Comparison of ENCODE assay signal across 13 cellular contexts in genomic region chr6:158781692-158782373, GRCh38. TPM values are rescaled to one million over a fixed set of nuclear protein-coding genes. Genes with fewer than 3 reads are reported as not detected.
DNase-seq lines count a peak whose midpoint lies in the region; ATAC-seq, FAIRE-seq and TF ChIP-seq lines count a peak whose summit lies in the region.
"Had no signal": no experiment of that assay in that cellular context is flagged by ENCODE, and none has a peak within 500 bp of the region (broad histone marks: within the 10 kb centered on the region; RNA-seq: fewer than 3 reads in every experiment).

No MANE protein-coding gene starts in this region.

- no peak overlapping the region for H3K4me2 ChIP-seq in HepG2 (ENCODE audit: low read depth, low read length)
- no peak overlapping the region for H3K4me2 ChIP-seq in mammary epithelial cell (ENCODE audit: insufficient read depth, low read depth, low read length)
- H3K4me2 ChIP-seq: BLaER1 treated with 17β-estradiol and CSF1 and Interleukin-3, amounts not matched to agents 10 nM and 100 nM had no signal

- H3K9ac ChIP-seq in HepG2 (ENCODE audit: insufficient read depth, low read depth, low read length) (no peak overlapping the region), mammary epithelial cell (ENCODE audit: insufficient read depth, low read length) (no peak overlapping the region), mucosa of rectum (ENCODE audit: low read depth in 1 of 2, low read length in 2 of 2) (no peak overlapping the region)

- H2AFZ ChIP-seq in HepG2 (ENCODE audit: low read length) (no peak overlapping the region), mammary epithelial cell (ENCODE audit: low read depth, low read length) (no peak overlapping the region)

- H3K9me3 Mint-ChIP-seq in glutamatergic neuron (ENCODE audit: unreplicated experiment) = peaks cover 15% of the 10 kb centered on the region
- H3K9me3 Mint-ChIP-seq: stimulated activated memory B cell treated with anti-CD40 and anti-IgM and Interleukin-4, amounts not matched to agents 10 μg/mL and 1 μg/mL and 100 μg/mL, for 72 hours had no signal

- in situ Hi-C loops in HepG2 (cut with HindIII; ENCODE audit: extremely low pct_ligation_motif_present, low pct_unique_long_range_greater_than_20kb) (no loop called here), mammary epithelial cell (cut with MboI; ENCODE audit: low sequenced_read_pairs in 2 of 2) (loop anchor here (10.0 to 25.0 kb wide), 2 partner anchors 193 to 330 kb away; no protein-coding TSS in a partner anchor)

- H3K27ac Mint-ChIP-seq in glutamatergic neuron (ENCODE audit: unreplicated experiment) = no peak overlapping the region
- H3K27ac Mint-ChIP-seq: stimulated activated memory B cell treated with anti-CD40 and anti-IgM and Interleukin-4, amounts not matched to agents 10 μg/mL and 1 μg/mL and 100 μg/mL, for 72 hours had no signal

- no TSS peak for BruUV-seq in HepG2 (replicated peaks; lab: Mats Ljungman, UMichigan)
- BruUV-seq in mammary epithelial cell (replicated peaks; lab: Mats Ljungman, UMichigan) = no TSS peak

- TF ChIP-seq RAD21 in HepG2 (CRISPR knock-in tag; IDR thresholded peaks at IDR 0.05) = no peak

- TF ChIP-seq CTCF in right lobe of liver (IDR thresholded peaks at IDR 0.05) (no peak), HepG2 (CRISPR knock-in tag; IDR thresholded peaks at IDR 0.05) (no peak), mammary epithelial cell (conservative IDR thresholded peaks at IDR 0.05 in 1 of 2, IDR thresholded peaks at IDR 0.05 in 1 of 2; ENCODE audit: extremely low read depth in 1 of 2, insufficient read depth in 1 of 2, low read depth in 1 of 2, low read length in 2 of 2) (no peak), glutamatergic neuron (IDR thresholded peaks at IDR 0.05; ENCODE audit: partially characterized antibody, unreplicated experiment) (no peak)

- peaks cover 22% of the 10 kb centered on the region for H3K4me1 Mint-ChIP-seq in glutamatergic neuron (ENCODE audit: low read depth, unreplicated experiment)

- peaks cover 0 to 22% (median 0%) of the 10 kb centered on the region in 4 donors for H3K4me1 ChIP-seq in right lobe of liver
- H3K4me1 ChIP-seq in HepG2 (ENCODE audit: insufficient read depth, low read length) = no peaks in the 10 kb centered on the region
- H3K4me1 ChIP-seq in mammary epithelial cell (ENCODE audit: insufficient read depth, low read length) = peaks cover 57% of the 10 kb centered on the region
- H3K4me1 ChIP-seq in mucosa of rectum (ENCODE audit: control insufficient read depth in 2 of 2, insufficient read depth in 2 of 2, low read length in 2 of 2) = peaks cover 26 to 35% of the 10 kb centered on the region in 2 donors

- TF ChIP-seq POLR2A in right lobe of liver (IDR thresholded peaks at IDR 0.05) (no peak), HepG2 (IDR thresholded peaks at IDR 0.05; ENCODE audit: insufficient read depth in 1 of 2, low read depth in 2 of 2, low read length in 2 of 2) (no peak)

- peaks cover 10% of the 10 kb centered on the region for H3K27me3 Mint-ChIP-seq in glutamatergic neuron (ENCODE audit: unreplicated experiment)
- H3K27me3 Mint-ChIP-seq: stimulated activated memory B cell treated with anti-CD40 and anti-IgM and Interleukin-4, amounts not matched to agents 10 μg/mL and 1 μg/mL and 100 μg/mL, for 72 hours had no signal

- WGBS in right lobe of liver (ENCODE audit: insufficient coverage, low coverage, low lambda C conversion rate, missing lambda C conversion rate) = 78% methylated on average over 12 of the region's 19 CpGs
- 93% methylated on average over 19 of the region's 19 CpGs for WGBS in HepG2 (ENCODE audit: low lambda C conversion rate)
- 76% methylated on average over 13 of the region's 19 CpGs for WGBS in mammary epithelial cell (ENCODE audit: low coverage, missing lambda C conversion rate)

- dilution Hi-C loops in mammary epithelial cell (cut with HindIII; ENCODE audit: low sequenced_read_pairs) = loop anchor here (5.0 kb wide), 1 partner anchor 190 kb away; no protein-coding TSS in a partner anchor

- H3K27ac ChIP-seq in right lobe of liver (peak overlapping the region in 1 of 3 donors; percentile 74), HepG2 (ENCODE audit: extremely low read length, insufficient read depth, low read length) (no peak overlapping the region), mammary epithelial cell (ENCODE audit: insufficient read depth, low read depth, low read length) (peak overlapping the region; percentile 49), mucosa of rectum (ENCODE audit: low read depth in 2 of 2, low read length in 2 of 2) (peak overlapping the region; percentile 62)
- H3K27ac ChIP-seq: BLaER1 treated with 17β-estradiol and CSF1 and Interleukin-3, amounts not matched to agents 10 nM and 100 nM had no signal

- H3K4me3 ChIP-seq in right lobe of liver = no peak overlapping the region
- no peak overlapping the region for H3K4me3 ChIP-seq in HepG2 (replicated peaks in 1 of 3; ENCODE audit: insufficient read depth in 1 of 3, low read depth in 2 of 3, low read length in 3 of 3)
- no peak overlapping the region for H3K4me3 ChIP-seq in mammary epithelial cell (replicated peaks in 1 of 3; ENCODE audit: insufficient read depth in 1 of 3, low read depth in 2 of 3, low read length in 3 of 3)
- no peak overlapping the region for H3K4me3 ChIP-seq in mucosa of rectum (ENCODE audit: low read length in 2 of 2)
- H3K4me3 ChIP-seq: BLaER1 treated with 17β-estradiol and CSF1 and Interleukin-3, amounts not matched to agents 10 nM and 100 nM had no signal

- no peaks in the 10 kb centered on the region for H3K9me3 ChIP-seq in right lobe of liver
- no peaks in the 10 kb centered on the region for H3K9me3 ChIP-seq in HepG2 (ENCODE audit: low read length)
- H3K9me3 ChIP-seq in mammary epithelial cell (replicated peaks; ENCODE audit: insufficient read depth, low read length) = no peaks in the 10 kb centered on the region
- H3K9me3 ChIP-seq in mucosa of rectum (ENCODE audit: control insufficient read depth in 2 of 2, low read length in 2 of 2) = no peaks in the 10 kb centered on the region
- H3K9me3 ChIP-seq: BLaER1 treated with 17β-estradiol and CSF1 and Interleukin-3, amounts not matched to agents 10 nM and 100 nM had no signal

- CTCF ChIA-PET in HepG2 (lab: Yijun Ruan, JAX; ENCODE audit: low intra/inter-chr PET ratio, low total read pairs) (no interaction called here), mammary epithelial cell (lab: Charles Lee; ENCODE audit: low non-redundant PET) (no interaction called here)

- peaks cover 7 to 83% (median 33%) of the 10 kb centered on the region in 4 donors for H3K36me3 ChIP-seq in right lobe of liver
- H3K36me3 ChIP-seq in HepG2 (replicated peaks in 1 of 2; ENCODE audit: control insufficient read depth in 1 of 2, insufficient read depth in 2 of 2, low read length in 2 of 2) = peaks cover 45 to 77% of the 10 kb centered on the region in 2 experiments
- peaks cover 62% of the 10 kb centered on the region for H3K36me3 ChIP-seq in mammary epithelial cell (ENCODE audit: insufficient read depth, low read length)
- peaks cover 64 to 79% of the 10 kb centered on the region in 2 donors for H3K36me3 ChIP-seq in mucosa of rectum (ENCODE audit: control insufficient read depth in 2 of 2, insufficient read depth in 2 of 2, low read length in 2 of 2)

- H3K79me2 ChIP-seq in HepG2 (ENCODE audit: insufficient read depth, low read length) (no peaks in the 10 kb centered on the region), mammary epithelial cell (ENCODE audit: insufficient read depth, low read length) (peaks cover 92% of the 10 kb centered on the region)

- FAIRE-seq in HepG2 (lab: Jason Lieb, UNC) = no peak
- FAIRE-seq: G401.6 had no signal

- POLR2A ChIA-PET in HepG2 (lab: Yijun Ruan, JAX) = no interaction called here

- ATAC-seq in right lobe of liver (peak; percentile 11 to 67 (median 40)), HepG2 (no peak), GM19397 (IDR thresholded peaks at IDR 0.05; ENCODE audit: unreplicated experiment) (no peak), HG03354 (IDR thresholded peaks at IDR 0.05; ENCODE audit: poor library complexity, severe bottlenecking, unreplicated experiment) (no peak)
- ATAC-seq: SK-N-SH treated with all-trans-retinoic acid at 6 μM for 48 hours; stimulated activated memory B cell treated with anti-CD40 and anti-IgM and Interleukin-4, amounts not matched to agents 10 μg/mL and 1 μg/mL and 100 μg/mL, for 72 hours had no signal

- peak in 1 of 3 donors; percentile 79 for DNase-seq in right lobe of liver
- no peak for DNase-seq in HepG2 (ENCODE audit: low spot score)
- DNase-seq in mammary epithelial cell = no peak
- DNase-seq in glutamatergic neuron = no peak
- no peak for DNase-seq in DMS153 treated with DMSO at 0.1 percent for 48 hours (lab: John Stamatoyannopoulos, UW; ENCODE audit: unreplicated experiment)
- DNase-seq: stimulated activated CD4-positive, alpha-beta T cell treated with anti-CD3 and anti-CD28 coated beads, Interleukin-2, amount 100 ng/mL, for 48 hours had no signal

- H4K20me1 ChIP-seq in HepG2 (ENCODE audit: insufficient read depth, low read length) (no peaks in the 10 kb centered on the region), mammary epithelial cell (ENCODE audit: insufficient read depth, low read length) (no peaks in the 10 kb centered on the region)

- H3K4me3 Mint-ChIP-seq in glutamatergic neuron (ENCODE audit: unreplicated experiment) = no peak overlapping the region
- H3K4me3 Mint-ChIP-seq: stimulated activated memory B cell treated with anti-CD40 and anti-IgM and Interleukin-4, amounts not matched to agents 10 μg/mL and 1 μg/mL and 100 μg/mL, for 72 hours had no signal

- no peaks in the 10 kb centered on the region for H3K36me3 Mint-ChIP-seq in glutamatergic neuron (ENCODE audit: unreplicated experiment)

- intact Hi-C loops in right lobe of liver (cut with DNase I) (no loop called here), HepG2 (cut with micrococcal nuclease; ENCODE audit: unreplicated experiment) (no loop called here), mammary epithelial cell (cut with micrococcal nuclease) (loop anchor here (5.0 to 10.0 kb wide), 3 partner anchors 45 to 567 kb away; no protein-coding TSS in a partner anchor)

- H3K27me3 ChIP-seq in right lobe of liver (no peaks in the 10 kb centered on the region), HepG2 (ENCODE audit: control insufficient read depth in 1 of 2, insufficient read depth in 2 of 2, low read length in 2 of 2) (no peaks in the 10 kb centered on the region), mammary epithelial cell (ENCODE audit: insufficient read depth, low read length) (no peaks in the 10 kb centered on the region), mucosa of rectum (ENCODE audit: control insufficient read depth in 2 of 2, insufficient read depth in 2 of 2, low read length in 2 of 2) (no peaks in the 10 kb centered on the region)
- H3K27me3 ChIP-seq: BLaER1 treated with 17β-estradiol and CSF1 and Interleukin-3, amounts not matched to agents 10 nM and 100 nM had no signal

- TF ChIP-seq EP300 in HepG2 (IDR thresholded peaks at IDR 0.05; ENCODE audit: low read depth in 2 of 2, low read length in 2 of 2) = no peak
- no peak for TF ChIP-seq EP300 in HepG2 (CRISPR knock-in tag; IDR thresholded peaks at IDR 0.05; ENCODE audit: borderline replicate concordance)

RNA-seq across cellular contexts. Expression of gene EZR, which starts 37.3 kb away (rescaled TPM):
- total RNA-seq in right lobe of liver (100 to 1,000 TPM in 1 of 6 experiments, 10 to 100 TPM in 5; 26.4 to 161 (median 35.9) TPM), HepG2 (2016; rRNA removed; fragmentation: Illumina TruSeq; extraction: Trizol) (60.3 and 75.7 TPM in 2 replicates), mammary epithelial cell (100 to 1,000 TPM; 164 to 240 TPM), glutamatergic neuron (ENCODE audit: unreplicated experiment) (272 TPM)
- 8.6 and 10.8 TPM in 2 replicates for total RNA-seq in HepG2 (2016; cell fraction: cytosol; rRNA removed; fragmentation: Illumina TruSeq; extraction: Trizol; ENCODE audit: low read depth)
- total RNA-seq in HepG2 (2016; cell fraction: insoluble cytoplasmic fraction; rRNA removed; fragmentation: Illumina TruSeq; extraction: Trizol) = 63.6 and 68.8 TPM in 2 replicates
- total RNA-seq in HepG2 (2016; cell fraction: membrane; rRNA removed; fragmentation: Illumina TruSeq; extraction: Trizol) = 21.2 and 23.3 TPM in 2 replicates
- total RNA-seq in HepG2 (2016; cell fraction: nucleus; rRNA removed; fragmentation: Illumina TruSeq; extraction: Trizol) = 35.3 and 38.9 TPM in 2 replicates
- polyA plus RNA-seq in HepG2 (2011; rRNA removed) (34.7 and 36.8 TPM in 2 replicates), mammary epithelial cell (171 TPM)
- polyA plus RNA-seq in HepG2 (2011; cell fraction: cytosol; rRNA removed) = 34.1 and 34.2 TPM in 2 replicates
- polyA plus RNA-seq in HepG2 (2011; cell fraction: nucleus; rRNA removed) = 25.0 and 25.8 TPM in 2 replicates
- polyA plus RNA-seq in HepG2 (2012) = 18.5 and 28.6 TPM in 2 replicates
- 5.0 and 5.1 TPM in 2 replicates for polyA plus RNA-seq in HepG2 (2016; cell fraction: cytosol; fragmentation: Illumina TruSeq; extraction: Trizol; ENCODE audit: low read depth)
- polyA plus RNA-seq in HepG2 (2016; cell fraction: insoluble cytoplasmic fraction; fragmentation: Illumina TruSeq; extraction: Trizol; ENCODE audit: low read depth) = 79.1 and 90.3 TPM in 2 replicates
- 12.2 TPM in 2 replicates for polyA plus RNA-seq in HepG2 (2016; cell fraction: membrane; fragmentation: Illumina TruSeq; extraction: Trizol; ENCODE audit: low read depth)
- polyA plus RNA-seq in HepG2 (2016; cell fraction: nucleus; fragmentation: Illumina TruSeq; extraction: Trizol; ENCODE audit: insufficient read depth, low read depth) = 60.9 and 63.5 TPM in 2 replicates
- polyA minus RNA-seq in HepG2 (2011; rRNA and poly(A)+ RNA removed; ENCODE audit: low replicate concordance) = 45.1 and 93.9 TPM in 2 replicates
- 28.8 and 29.4 TPM in 2 replicates for polyA minus RNA-seq in HepG2 (2011; cell fraction: cytosol; rRNA and poly(A)+ RNA removed)
- polyA minus RNA-seq in HepG2 (2011; cell fraction: nucleus; rRNA and poly(A)+ RNA removed) = 17.6 and 19.8 TPM in 2 replicates
- polyA minus RNA-seq in mammary epithelial cell = 213 TPM

Comparison
In these comparisons a context has a peak if more than half of its experiments do, and no peak if none do; other contexts are left out.
1. ATAC-seq: peak in right lobe of liver (4 of 4); none in HepG2 (single experiment), GM19397 (single experiment) and HG03354 (single experiment).